In the genomic region with DNA sequence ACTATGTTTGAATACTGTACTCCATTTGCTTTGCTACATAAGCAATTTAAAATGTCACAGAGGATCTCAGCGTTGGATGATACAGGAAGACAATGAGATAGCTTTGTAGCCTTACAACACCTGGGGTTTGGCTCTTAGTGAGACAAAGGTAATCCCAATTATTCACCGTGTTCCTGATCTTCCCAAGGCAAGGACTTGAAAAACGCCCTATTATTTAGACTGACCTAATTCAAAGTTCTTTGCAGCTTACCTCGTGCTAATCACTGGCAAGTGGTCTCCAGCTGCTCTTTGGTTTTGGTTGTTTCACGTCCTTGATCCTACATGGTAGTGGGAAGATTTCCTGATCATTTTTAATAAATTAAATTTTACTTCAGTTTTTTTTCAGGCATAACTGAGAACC, we compare ENCODE assay signal across 18 cellular contexts. TPM values are rescaled to one million over a fixed set of nuclear protein-coding genes. Genes with fewer than 3 reads are reported as not detected.
DNase-seq lines count a peak whose midpoint lies in the region; ATAC-seq and TF ChIP-seq lines count a peak whose summit lies in the region.
"Had no signal": no experiment of that assay in that cellular context is flagged by ENCODE, and none has a peak within 500 bp of the region (broad histone marks: within the 10 kb centered on the region; RNA-seq: fewer than 3 reads in every experiment).

No MANE protein-coding gene starts in this region.

- H3K23ac ChIP-seq in mesendoderm (ENCODE audit: low read length): no peak overlapping the region

- peaks cover 3% of the 10 kb centered on the region for H3K27me3 Mint-ChIP-seq in GM23338 (ENCODE audit: insufficient read depth, low read depth, poor library complexity)
- peaks cover 0 to 7% (median 2%) of the 10 kb centered on the region in 3 donors for H3K27me3 Mint-ChIP-seq in immature natural killer cell (ENCODE audit: low read depth in 3 of 3)
- H3K27me3 Mint-ChIP-seq: IgD-negative memory B cell had no signal

- H3K18ac ChIP-seq in mesendoderm (ENCODE audit: low read length): no peak overlapping the region

- no peaks in the 10 kb centered on the region for H3F3A ChIP-seq in GM23338 (replicated peaks; ENCODE audit: low read depth)

- peak; percentile 92 for ATAC-seq in GM23338
- ATAC-seq: PC-3 had no signal

- H3K4me1 ChIP-seq in GM23338 (ENCODE audit: insufficient read depth) (0 out of 2 replicates have a peak, but pooled peaks cover 4% of the 10 kb centered on the region), mesendoderm (ENCODE audit: control insufficient read depth, low read depth, low read length) (no peaks in the 10 kb centered on the region), mammary epithelial cell (ENCODE audit: insufficient read depth, low read length) (peaks cover 13% of the 10 kb centered on the region)

- no peaks in the 10 kb centered on the region for H3K36me3 ChIP-seq in GM23338 (ENCODE audit: insufficient read depth)
- H3K36me3 ChIP-seq in mesendoderm (ENCODE audit: control insufficient read depth, insufficient read depth, low read length): no peaks in the 10 kb centered on the region
- no peaks in the 10 kb centered on the region for H3K36me3 ChIP-seq in mammary epithelial cell (ENCODE audit: insufficient read depth, low read length)

- H2AFZ ChIP-seq in GM23338 (no peak overlapping the region), mammary epithelial cell (ENCODE audit: low read depth, low read length) (no peak overlapping the region)

- DNase-seq in GM23338 (ENCODE audit: low spot score): peak; percentile 30
- peak; percentile 18 to 49 for DNase-seq in NCI-H1930 (lab: John Stamatoyannopoulos, UW)
- DNase-seq in NCI-H69 (lab: John Stamatoyannopoulos, UW): peak; percentile 30
- DNase-seq in mesendoderm: peak; percentile 59
- DNase-seq in NCI-H1694 treated with DMSO at 0.1 percent for 48 hours (lab: John Stamatoyannopoulos, UW): no peak
- no peak for DNase-seq in immature natural killer cell
- no peak for DNase-seq in mammary epithelial cell
- DNase-seq: ACHN; CD4-positive, CD25-positive, alpha-beta regulatory T cell; DMS79 treated with DMSO at 0.1 percent for 48 hours; HCEC 1CT; MV-4-11; NCI-H1436 treated with DMSO at 0.1 percent for 48 hours; NCI-H226; PC-3 had no signal

- H4K5ac ChIP-seq in mesendoderm (ENCODE audit: low read length): no peak overlapping the region

- no peaks in the 10 kb centered on the region for H3K79me1 ChIP-seq in mesendoderm (ENCODE audit: low read length)

- no peaks in the 10 kb centered on the region for H3K27me3 ChIP-seq in GM23338 (ENCODE audit: insufficient read depth)
- H3K27me3 ChIP-seq in mesendoderm (ENCODE audit: insufficient read depth, low read length, poor library complexity): no peaks in the 10 kb centered on the region
- no peaks in the 10 kb centered on the region for H3K27me3 ChIP-seq in mammary epithelial cell (ENCODE audit: insufficient read depth, low read length)

- H2AK5ac ChIP-seq in mesendoderm (ENCODE audit: low read length): no peak overlapping the region

- peaks cover 11% of the 10 kb centered on the region; the same call in 2 of the 3 replicates for H3K4me1 Mint-ChIP-seq in GM23338
- H3K4me1 Mint-ChIP-seq in immature natural killer cell: peaks cover 14 to 18% of the 10 kb centered on the region in 2 donors

- no peak overlapping the region for H2BK5ac ChIP-seq in mesendoderm (ENCODE audit: low read length)

- intact Hi-C loops in mammary epithelial cell (cut with micrococcal nuclease): no loop called here

- H4K20me1 ChIP-seq in GM23338 (replicated peaks; ENCODE audit: insufficient read depth) (no peaks in the 10 kb centered on the region), mammary epithelial cell (ENCODE audit: insufficient read depth, low read length) (no peaks in the 10 kb centered on the region)

- no TSS peak for BruUV-seq in mammary epithelial cell (replicated peaks; lab: Mats Ljungman, UMichigan)

- H3K9ac ChIP-seq in mesendoderm (ENCODE audit: low read length): no peak overlapping the region
- H3K9ac ChIP-seq in mammary epithelial cell (ENCODE audit: insufficient read depth, low read length): no peak overlapping the region

- in situ Hi-C loops in mammary epithelial cell (cut with MboI; ENCODE audit: low sequenced_read_pairs in 2 of 2): no loop called here

- dilution Hi-C loops in mammary epithelial cell (cut with HindIII; ENCODE audit: low sequenced_read_pairs): no loop called here

- no peak for TF ChIP-seq CTCF in GM23338 (conservative IDR thresholded peaks at IDR 0.05; ENCODE audit: low read depth in 2 of 2)
- TF ChIP-seq CTCF in mammary epithelial cell (conservative IDR thresholded peaks at IDR 0.05 in 1 of 2, IDR thresholded peaks at IDR 0.05 in 1 of 2; ENCODE audit: extremely low read depth in 1 of 2, insufficient read depth in 1 of 2, low read depth in 1 of 2, low read length in 2 of 2): no peak

- H3K9me2 ChIP-seq in GM23338 (ENCODE audit: insufficient read depth): peaks cover 4% of the 10 kb centered on the region; the same call in 1 of the 2 replicates

- no peak overlapping the region for H4K8ac ChIP-seq in mesendoderm (ENCODE audit: low read depth, low read length)

- CTCF ChIA-PET in mammary epithelial cell (lab: Charles Lee; ENCODE audit: low non-redundant PET): no interaction called here

- H3K4ac ChIP-seq in mesendoderm (ENCODE audit: low read depth, low read length): no peak overlapping the region

- no peak overlapping the region for H2BK15ac ChIP-seq in mesendoderm (replicated peaks; ENCODE audit: low read depth)

- H3K4me3 ChIP-seq in GM23338 (no peak overlapping the region), mesendoderm (ENCODE audit: low read length) (no peak overlapping the region), mammary epithelial cell (replicated peaks in 1 of 3; ENCODE audit: insufficient read depth in 1 of 3, low read depth in 2 of 3, low read length in 3 of 3) (no peak overlapping the region)

- H3K79me2 ChIP-seq in GM23338 (replicated peaks; ENCODE audit: insufficient read depth): no peaks in the 10 kb centered on the region
- no peaks in the 10 kb centered on the region for H3K79me2 ChIP-seq in mesendoderm (ENCODE audit: control insufficient read depth, insufficient read depth, low read length)
- H3K79me2 ChIP-seq in mammary epithelial cell (ENCODE audit: insufficient read depth, low read length): no peaks in the 10 kb centered on the region

- H3K27ac ChIP-seq in GM23338 (ENCODE audit: low read depth): no peak overlapping the region
- H3K27ac ChIP-seq in mesendoderm (ENCODE audit: low read depth, low read length): no peak overlapping the region
- H3K27ac ChIP-seq in mammary epithelial cell (ENCODE audit: insufficient read depth, low read depth, low read length): no peak overlapping the region

- H3K4me3 Mint-ChIP-seq in GM23338 (no peak overlapping the region), immature natural killer cell (no peak overlapping the region)
- H3K4me3 Mint-ChIP-seq: CD4-positive, CD25-positive, alpha-beta regulatory T cell; IgD-negative memory B cell had no signal

- no peaks in the 10 kb centered on the region for H3K9me3 ChIP-seq in mammary epithelial cell (replicated peaks; ENCODE audit: insufficient read depth, low read length)

- no CpG with 5 or more reads among the region's 5 CpGs for WGBS in mesendoderm (ENCODE audit: extremely low coverage, insufficient coverage, low lambda C conversion rate)
- WGBS in mammary epithelial cell (ENCODE audit: low coverage, missing lambda C conversion rate): 69% methylated on average over 5 of the region's 5 CpGs

- H3K4me2 ChIP-seq in GM23338: no peak overlapping the region
- H3K4me2 ChIP-seq in mesendoderm (ENCODE audit: low read length): no peak overlapping the region
- no peak overlapping the region for H3K4me2 ChIP-seq in mammary epithelial cell (ENCODE audit: insufficient read depth, low read depth, low read length)

- peaks cover 4% of the 10 kb centered on the region; the same call in 1 of the 3 replicates for H3K36me3 Mint-ChIP-seq in GM23338 (ENCODE audit: low read depth)
- H3K36me3 Mint-ChIP-seq in immature natural killer cell: no peaks in the 10 kb centered on the region
- H3K36me3 Mint-ChIP-seq: CD4-positive, CD25-positive, alpha-beta regulatory T cell; IgD-negative memory B cell had no signal

- no peak overlapping the region for H3K56ac ChIP-seq in mesendoderm (ENCODE audit: low read length)

- H3K9me3 Mint-ChIP-seq in GM23338 (peaks cover 6% of the 10 kb centered on the region; the same call in 1 of the 3 replicates), immature natural killer cell (no peaks in the 10 kb centered on the region)
- H3K9me3 Mint-ChIP-seq: CD4-positive, CD25-positive, alpha-beta regulatory T cell; IgD-negative memory B cell had no signal

- H2BK120ac ChIP-seq in mesendoderm (ENCODE audit: low read depth, low read length): no peak overlapping the region

- H3K27ac Mint-ChIP-seq in GM23338 (no peak overlapping the region; the same call in 1 of the 2 replicates), immature natural killer cell (no peak overlapping the region)
- H3K27ac Mint-ChIP-seq: CD4-positive, CD25-positive, alpha-beta regulatory T cell; IgD-negative memory B cell had no signal

RNA-seq across cellular contexts. Expression of gene C7orf33, which starts 23.0 kb away (rescaled TPM):
- not detected in 2 replicates for total RNA-seq in GM23338 (2014; rRNA removed; shearing (Covaris generic))
- polyA plus RNA-seq in GM23338 (2016; fragmentation: Nextera tagmentation; extraction: Ambion mirVana) (not detected in 2 replicates), immature natural killer cell (not detected), mammary epithelial cell (not detected)
- polyA plus RNA-seq in mesendoderm (2013, experiment 1 of 2): not detected
- not detected for polyA plus RNA-seq in mesendoderm (2013, experiment 2 of 2)
- total RNA-seq in mammary epithelial cell: not detected
- not detected for polyA minus RNA-seq in mammary epithelial cell
- total RNA-seq: CD4-positive, CD25-positive, alpha-beta regulatory T cell; LHCN-M2; PC-3; SK-MEL-5 had no signal
- polyA plus RNA-seq: CD4-positive, CD25-positive, alpha-beta regulatory T cell; IgD-negative memory B cell had no signal

Comparison
In these comparisons a context has a peak if more than half of its experiments do, and no peak if none do; other contexts are left out.
1. DNase-seq: peak in GM23338 (single experiment), NCI-H1930 (2 of 2), NCI-H69 (single experiment) and mesendoderm (single experiment); none in NCI-H1694 treated with DMSO at 0.1 percent for 48 hours (single experiment), immature natural killer cell (0 of 3) and mammary epithelial cell (single experiment).